ENCODE assay signal across 24 cellular contexts in the genomic region with DNA sequence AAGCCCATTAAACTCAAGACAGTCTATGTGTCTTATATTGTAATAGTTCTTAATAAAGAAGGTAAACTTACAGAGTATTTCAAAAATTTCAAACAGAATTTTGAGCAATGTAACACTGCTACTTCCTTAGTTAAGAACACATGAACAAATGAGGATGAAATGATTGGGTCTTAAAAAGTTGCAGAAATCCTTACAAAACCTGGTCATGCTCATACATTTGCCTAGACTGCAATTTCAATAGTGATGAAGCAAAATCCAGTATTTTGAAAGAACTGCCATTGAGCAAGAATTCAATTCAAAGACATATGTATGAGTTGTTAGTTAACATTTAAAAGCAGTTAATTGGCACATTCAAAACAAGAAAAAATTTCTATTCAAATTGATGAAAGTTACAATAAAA.
"Had no signal": no experiment of that assay in that cellular context is flagged by ENCODE, and none has a peak within 500 bp of the region (broad histone marks: within the 10 kb centered on the region; RNA-seq: fewer than 3 reads in every experiment).

No MANE protein-coding gene starts in this region.

- H3K4me3 Mint-ChIP-seq: activated T-cell treated with anti-CD3 and anti-CD28 coated beads, Interleukin-2, amount 50 U/mL, for 72 hours; natural killer cell; neural progenitor cell had no signal

- H3K36me3 Mint-ChIP-seq: activated naive CD4-positive, alpha-beta T cell treated with anti-CD3 and anti-CD28 coated beads, Interleukin-2, amount 50 U/mL, for 72 hours; natural killer cell; neural progenitor cell had no signal

- H3K4me3 ChIP-seq: body of pancreas, gastrocnemius medialis, left lung, lower lobe of right lung, neural progenitor cell, right atrium auricular region, testis, transverse colon, uterus had no signal

- H2AFZ ChIP-seq: neural progenitor cell had no signal

- H3K4me2 ChIP-seq: neural progenitor cell had no signal

- ATAC-seq: activated naive CD4-positive, alpha-beta T cell treated with anti-CD3 and anti-CD28 coated beads, Interleukin-2, amount 50 U/mL, for 72 hours; activated T-cell treated with anti-CD3 and anti-CD28 coated beads, Interleukin-2, amount 50 U/mL, for 72 hours; body of pancreas; gastrocnemius medialis; left lung; lower lobe of right lung; natural killer cell; stimulated activated naive CD8-positive, alpha-beta T cell treated with anti-CD3 and anti-CD28 coated beads, Interleukin-15, Interleukin-2, amounts not matched to agents 100 U/mL and 50 U/mL, for 24 hours had no signal

- H3K9me3 Mint-ChIP-seq: activated naive CD4-positive, alpha-beta T cell treated with anti-CD3 and anti-CD28 coated beads, Interleukin-2, amount 50 U/mL, for 72 hours; activated T-cell treated with anti-CD3 and anti-CD28 coated beads, Interleukin-2, amount 50 U/mL, for 72 hours; natural killer cell; neural progenitor cell had no signal

- H3K4me1 ChIP-seq: body of pancreas, gastrocnemius medialis, lower lobe of right lung, right atrium auricular region, testis, uterus had no signal

- H3K9me3 ChIP-seq: body of pancreas, gastrocnemius medialis, left lung, lower lobe of right lung, right atrium auricular region, testis, transverse colon, uterus had no signal

- H3K27ac ChIP-seq: body of pancreas, gastrocnemius medialis, lower lobe of right lung, neural progenitor cell, right atrium auricular region, testis, transverse colon, uterus, VCaP had no signal

- H3K27me3 ChIP-seq: body of pancreas, gastrocnemius medialis, left lung, neural progenitor cell, right atrium auricular region, testis, transverse colon, uterus had no signal

- H3K36me3 ChIP-seq: gastrocnemius medialis, left lung, lower lobe of right lung, neural progenitor cell, right atrium auricular region, transverse colon, uterus had no signal

- DNase-seq: activated CD4-positive, alpha-beta T cell treated with anti-CD3 and anti-CD28 coated beads for 4 hours; activated CD4-positive, alpha-beta T cell treated with anti-CD3 and anti-CD28 coated beads, Interleukin-2, amount 50 U/mL, for 4 hours; activated naive CD4-positive, alpha-beta T cell; activated T-cell treated with anti-CD3 and anti-CD28 coated beads for 4 hours; activated T-cell treated with anti-CD3 and anti-CD28 coated beads, Interleukin-2, amount 50 U/mL, for 72 hours; aorta; body of pancreas; dermis blood vessel endothelial cell; effector memory CD4-positive, alpha-beta T cell; gastrocnemius medialis; glutamatergic neuron; left lung; lower lobe of right lung; mesenchymal stem cell; natural killer cell; stimulated activated CD4-positive, alpha-beta T cell treated with anti-CD3 and anti-CD28 coated beads, Interleukin-2, amount 100 ng/mL, for 48 hours; stimulated activated naive CD8-positive, alpha-beta T cell treated with anti-CD3 and anti-CD28 coated beads, Interleukin-15, Interleukin-2, amounts not matched to agents 100 U/mL and 50 U/mL, for 24 hours; testis; transverse colon; uterus had no signal

- H3K27ac Mint-ChIP-seq: activated naive CD4-positive, alpha-beta T cell treated with anti-CD3 and anti-CD28 coated beads, Interleukin-2, amount 50 U/mL, for 72 hours; activated T-cell treated with anti-CD3 and anti-CD28 coated beads, Interleukin-2, amount 50 U/mL, for 72 hours; natural killer cell; neural progenitor cell had no signal
